3 cellular contexts compared by ENCODE assay signal in the genomic region with DNA sequence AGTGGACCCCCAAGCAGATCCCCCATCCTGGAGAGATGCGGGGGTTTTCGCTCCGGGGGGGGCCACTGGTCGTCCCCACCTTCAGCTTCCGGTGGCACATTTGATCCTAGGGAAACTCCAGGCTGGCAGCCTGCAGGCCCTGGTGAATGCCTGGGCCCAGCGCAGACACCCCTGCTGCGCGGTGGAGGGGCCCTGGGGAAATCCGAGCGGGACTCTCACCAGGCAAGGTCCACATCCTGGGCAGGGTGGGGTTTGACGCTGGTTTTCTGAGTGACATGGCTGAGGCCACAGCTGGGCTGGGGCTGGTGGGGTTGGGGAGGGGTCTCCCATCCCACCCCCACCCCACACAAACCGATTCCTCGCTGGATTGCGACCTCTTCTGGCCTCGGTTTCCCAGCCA. TPM values are rescaled to one million over a fixed set of nuclear protein-coding genes. Genes with fewer than 3 reads are reported as not detected.
"Had no signal": no experiment of that assay in that cellular context is flagged by ENCODE, and none has a peak within 500 bp of the region (broad histone marks: within the 10 kb centered on the region; RNA-seq: fewer than 3 reads in every experiment).

No MANE protein-coding gene starts in this region.

RNA-seq across cellular contexts. Expression of gene CA4, which starts 30.6 kb away (rescaled TPM):
- total RNA-seq: activated CD4-positive, alpha-beta memory T cell treated with anti-CD3 and anti-CD28 coated beads for 36 hours; activated naive CD4-positive, alpha-beta T cell treated with anti-CD3 and anti-CD28 coated beads, Interleukin-2, amount 50 U/mL, for 72 hours; astrocyte had no signal
